In the genomic region with DNA sequence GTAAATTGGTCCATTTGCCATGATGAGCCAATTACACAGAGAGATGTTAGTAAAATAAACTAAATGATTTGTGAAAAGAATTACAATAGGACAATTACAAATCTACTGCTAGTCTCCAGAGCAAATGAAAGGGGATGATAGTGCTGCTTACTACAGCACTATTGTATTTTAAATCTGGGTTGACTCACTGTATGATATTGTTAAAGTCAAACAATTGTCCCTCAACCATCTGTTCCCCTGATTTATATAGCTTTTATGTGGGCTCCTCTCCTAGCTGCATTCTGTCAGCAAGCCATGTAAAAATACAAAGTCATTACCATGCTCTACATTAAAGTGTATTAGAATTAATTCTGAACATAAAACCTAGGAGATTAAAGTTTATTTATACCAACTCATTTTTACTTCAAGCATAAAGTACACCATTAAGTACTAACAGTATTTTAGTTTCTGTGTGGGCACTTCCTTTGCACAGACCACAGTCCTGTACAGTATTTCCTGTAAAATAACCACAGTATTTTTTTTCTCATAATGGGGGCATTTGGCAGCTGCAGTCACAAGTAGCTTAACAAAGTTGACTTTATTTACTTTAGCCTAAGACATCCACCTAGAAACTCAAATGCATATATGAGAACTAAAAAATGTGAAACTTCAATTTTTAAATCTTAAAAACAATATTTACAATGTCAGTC, we compare ENCODE assay signal across 10 cellular contexts.
A peak's percentile ranks its signal among the peaks of the same experiment; 100 is the strongest.
DNase-seq lines count a peak whose midpoint lies in the region; ATAC-seq and TF ChIP-seq lines count a peak whose summit lies in the region.
"Had no signal": no experiment of that assay in that cellular context is flagged by ENCODE, and none has a peak within 500 bp of the region (broad histone marks: within the 10 kb centered on the region; RNA-seq: fewer than 3 reads in every experiment).

No MANE protein-coding gene starts in this region.

- peaks cover 0 to 2% (median 0%) of the 10 kb centered on the region in 8 donors for H3K9me3 Mint-ChIP-seq in CD4-positive, alpha-beta memory T cell
- H3K9me3 Mint-ChIP-seq: activated naive CD4-positive, alpha-beta T cell treated with anti-CD3 and anti-CD28 coated beads for 36 hours had no signal

- no peaks in the 10 kb centered on the region for H3K27me3 ChIP-seq in CD4-positive, alpha-beta memory T cell (ENCODE audit: insufficient read depth, low read length)
- H3K27me3 ChIP-seq in OCI-LY1 (ENCODE audit: insufficient read depth, low read length) (no peaks in the 10 kb centered on the region), sigmoid colon (no peaks in the 10 kb centered on the region)
- H3K27me3 ChIP-seq: heart left ventricle had no signal

- H3K4me1 Mint-ChIP-seq in CD4-positive, alpha-beta memory T cell, result peaks cover 26 to 47% (median 29%) of the 10 kb centered on the region in 4 donors

- intact Hi-C loops in CD4-positive, alpha-beta memory T cell (cut with micrococcal nuclease), result no loop called here
- intact Hi-C loops in sigmoid colon (cut with DNase I), result no loop called here

- peak overlapping the region in 6 of 8 donors; percentile 43 to 82 (median 63) for H3K4me3 Mint-ChIP-seq in CD4-positive, alpha-beta memory T cell
- H3K4me3 Mint-ChIP-seq: activated naive CD4-positive, alpha-beta T cell treated with anti-CD3 and anti-CD28 coated beads for 36 hours had no signal

- H3K9me3 ChIP-seq in CD4-positive, alpha-beta memory T cell (ENCODE audit: control insufficient read depth in 1 of 2, low read length in 2 of 2), result no peaks in the 10 kb centered on the region
- H3K9me3 ChIP-seq in OCI-LY1 (ENCODE audit: low read length) (no peaks in the 10 kb centered on the region), sigmoid colon (no peaks in the 10 kb centered on the region)

- H3K9ac ChIP-seq in OCI-LY1 (ENCODE audit: low read length), result peak overlapping the region; percentile 55

- H3K9me2 ChIP-seq in OCI-LY1 (ENCODE audit: low read depth, low read length), result no peaks in the 10 kb centered on the region

- no peak overlapping the region for H3K4me3 ChIP-seq in CD4-positive, alpha-beta memory T cell (ENCODE audit: low read length in 2 of 2)
- H3K4me3 ChIP-seq in OCI-LY1 (ENCODE audit: low read depth, low read length, poor library complexity, severe bottlenecking) (peak overlapping the region; percentile 36), sigmoid colon (no peak overlapping the region)
- H3K4me3 ChIP-seq: heart left ventricle had no signal

- H3F3A ChIP-seq in OCI-LY1 (ENCODE audit: insufficient read depth, low read length), result no peaks in the 10 kb centered on the region

- ATAC-seq in HG02884 (IDR thresholded peaks at IDR 0.05; ENCODE audit: unreplicated experiment), result peak; percentile 59
- ATAC-seq in HG03139 (IDR thresholded peaks at IDR 0.05; ENCODE audit: unreplicated experiment), result no peak
- ATAC-seq: heart left ventricle had no signal

- no peak overlapping the region for H3K27ac ChIP-seq in CD4-positive, alpha-beta memory T cell (ENCODE audit: low read depth, low read length)
- peak overlapping the region; percentile 95 for H3K27ac ChIP-seq in OCI-LY1 (ENCODE audit: low read depth, low read length, poor library complexity, severe bottlenecking)
- no peak overlapping the region for H3K27ac ChIP-seq in sigmoid colon

- no peaks in the 10 kb centered on the region for H3K36me3 ChIP-seq in CD4-positive, alpha-beta memory T cell (ENCODE audit: insufficient read depth, low read length)
- H3K36me3 ChIP-seq in OCI-LY1 (ENCODE audit: insufficient read depth, low read length), result no peaks in the 10 kb centered on the region
- H3K36me3 ChIP-seq in sigmoid colon, result no peaks in the 10 kb centered on the region
- H3K36me3 ChIP-seq: heart left ventricle had no signal

- TF ChIP-seq EP300 in sigmoid colon (IDR thresholded peaks at IDR 0.05), result no peak

- no peaks in the 10 kb centered on the region for H3K36me3 Mint-ChIP-seq in CD4-positive, alpha-beta memory T cell

- peak in 4 of 5 donors; percentile 6 to 29 (median 18) for DNase-seq in CD4-positive, alpha-beta memory T cell
- DNase-seq in glomerular endothelial cell (ENCODE audit: extremely low read depth, low read depth, low spot score) (peak; percentile 20), sigmoid colon (no peak), midbrain (lab: John Stamatoyannopoulos, UW) (no peak), NCI-H226 (no peak)
- DNase-seq: activated naive CD4-positive, alpha-beta T cell treated with anti-CD3 and anti-CD28 coated beads for 36 hours; heart left ventricle had no signal

- H4K20me1 ChIP-seq in OCI-LY1 (ENCODE audit: insufficient read depth, low read length), result no peaks in the 10 kb centered on the region

- no peak for TF ChIP-seq POLR2A in sigmoid colon (IDR thresholded peaks at IDR 0.05)

- POLR2A ChIA-PET in CD4-positive, alpha-beta memory T cell (lab: Charles Lee; ENCODE audit: partially characterized antibody), result interaction anchor here (1.2 kb wide), 1 partner anchor 43 kb away, joined by 4 read pairs; no protein-coding TSS in a partner anchor

- H2AFZ ChIP-seq in OCI-LY1 (ENCODE audit: low read length), result peak overlapping the region; percentile 53; the same call in 1 of the 2 replicates

- H3K27me3 Mint-ChIP-seq in CD4-positive, alpha-beta memory T cell, result no peaks in the 10 kb centered on the region

- H3K4me1 ChIP-seq in CD4-positive, alpha-beta memory T cell (ENCODE audit: insufficient read depth, low read length), result peaks cover 26% of the 10 kb centered on the region
- H3K4me1 ChIP-seq in OCI-LY1 (ENCODE audit: insufficient read depth, low read length, severe bottlenecking) (peaks cover 78% of the 10 kb centered on the region), sigmoid colon (peaks cover 0 to 7% (median 0%) of the 10 kb centered on the region in 4 donors)

- TF ChIP-seq CTCF in OCI-LY1 (IDR thresholded peaks at IDR 0.05; ENCODE audit: low read length) (no peak), sigmoid colon (IDR thresholded peaks at IDR 0.05) (no peak)

- CTCF ChIA-PET in CD4-positive, alpha-beta memory T cell (lab: Charles Lee; ENCODE audit: partially characterized antibody), result interaction anchor here (1.3 kb wide), 1 partner anchor 296 kb away, joined by 3 read pairs; no protein-coding TSS in a partner anchor

- no peaks in the 10 kb centered on the region for H3K79me2 ChIP-seq in OCI-LY1 (ENCODE audit: insufficient read depth, low read length)

- peak overlapping the region in 6 of 7 donors; percentile 3 to 78 (median 21) for H3K27ac Mint-ChIP-seq in CD4-positive, alpha-beta memory T cell
- H3K27ac Mint-ChIP-seq: activated naive CD4-positive, alpha-beta T cell treated with anti-CD3 and anti-CD28 coated beads for 36 hours had no signal

- peak overlapping the region; percentile 60 for H3K4me2 ChIP-seq in OCI-LY1 (ENCODE audit: low read length)

Comparison
In these comparisons a context has a peak if more than half of its experiments do, and no peak if none do; other contexts are left out.
1. DNase-seq: peak in CD4-positive, alpha-beta memory T cell (4 of 5) and glomerular endothelial cell (single experiment); none in sigmoid colon (single experiment), midbrain (single experiment) and NCI-H226 (single experiment).